Comparison of ENCODE assay signal across 8 cellular contexts in the genomic region with DNA sequence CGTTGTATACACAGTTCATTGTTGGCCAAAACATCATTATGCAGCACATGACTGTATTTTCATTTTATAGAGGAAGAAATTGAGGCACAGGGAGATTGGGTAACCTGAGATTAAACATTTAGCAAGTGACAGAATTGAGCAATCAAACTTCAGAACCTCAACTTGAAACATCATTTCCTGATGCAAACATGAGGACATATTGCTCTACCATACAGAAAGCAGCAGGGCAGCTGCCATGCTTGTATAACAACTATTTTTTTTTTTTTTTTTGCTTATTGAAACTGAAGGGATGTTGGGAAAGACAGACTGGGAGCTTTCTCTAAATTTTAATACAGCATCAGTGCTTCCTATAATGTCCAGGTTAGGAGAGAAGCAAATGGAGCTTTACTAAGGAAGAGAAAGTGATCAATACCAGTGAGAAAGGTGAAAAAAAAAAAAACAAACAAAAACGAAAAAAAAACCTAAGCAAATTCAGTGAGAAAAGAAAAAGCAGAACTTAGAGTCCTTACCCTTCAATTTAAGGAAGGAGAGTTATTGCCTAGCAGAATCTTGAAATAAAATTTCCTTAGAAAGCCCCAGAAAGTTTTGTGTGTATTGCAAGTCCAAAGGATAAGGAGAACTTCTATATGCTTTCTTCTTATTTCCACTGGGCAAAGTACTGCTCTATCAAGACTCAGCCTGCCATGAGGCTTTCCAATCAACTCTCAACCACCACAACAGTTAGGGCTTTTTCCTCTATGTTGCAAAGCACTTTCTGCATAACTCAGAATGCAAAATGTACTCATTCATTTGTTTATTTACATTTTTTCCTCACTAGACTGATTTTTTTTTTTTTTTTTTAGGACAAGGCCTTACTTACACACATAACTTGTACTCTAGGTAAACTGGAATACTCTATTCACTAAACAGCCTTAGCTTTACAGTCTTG. TPM values are rescaled to one million over a fixed set of nuclear protein-coding genes. Genes with fewer than 3 reads are reported as not detected.
DNase-seq lines count a peak whose midpoint lies in the region; ATAC-seq and TF ChIP-seq lines count a peak whose summit lies in the region.

No MANE protein-coding gene starts in this region.

- no peak overlapping the region for H3K9ac ChIP-seq in liver (ENCODE audit: low read depth in 1 of 2, low read length in 2 of 2)

- TF ChIP-seq RAD21 in liver (IDR thresholded peaks at IDR 0.05): no peak

- no peak overlapping the region for H3K4me3 ChIP-seq in liver (ENCODE audit: low read depth in 1 of 3, low read length in 3 of 3)

- H3K4me1 ChIP-seq in liver (ENCODE audit: control insufficient read depth in 4 of 4, insufficient read depth in 4 of 4, low read length in 3 of 4): peaks cover 0 to 3% (median 0%) of the 10 kb centered on the region in 4 donors

- peaks cover 89% of the 10 kb centered on the region for H3K36me3 Mint-ChIP-seq in CD4-positive, alpha-beta T cell (ENCODE audit: low read depth)

- H3K4me3 Mint-ChIP-seq in CD4-positive, alpha-beta T cell: peak overlapping the region; percentile 43

- POLR2A ChIA-PET in CD4-positive, alpha-beta T cell (lab: Charles Lee): interaction anchor here (0.8 to 3.8 kb wide), 12 partner anchors 9 to 141 kb away, joined by 3 to 21 read pairs (median 6); a partner anchor contains a TSS

- no peak overlapping the region for H3K27ac ChIP-seq in CD4-positive, alpha-beta T cell (ENCODE audit: low read depth, low read length)
- no peak overlapping the region for H3K27ac ChIP-seq in liver (ENCODE audit: low read depth in 1 of 2, low read length in 2 of 2)

- H3K36me3 ChIP-seq in liver (ENCODE audit: control insufficient read depth in 4 of 4, insufficient read depth in 3 of 4, low read depth in 1 of 4, low read length in 3 of 4): peaks cover 0 to 2% (median 0%) of the 10 kb centered on the region in 4 donors

- H3K9me3 Mint-ChIP-seq in CD4-positive, alpha-beta T cell: peaks cover 18% of the 10 kb centered on the region

- WGBS in liver: 54% methylated on average over 2 of the region's 2 CpGs

- peaks cover 72% of the 10 kb centered on the region for H3K4me1 Mint-ChIP-seq in CD4-positive, alpha-beta T cell (ENCODE audit: low read depth)

- peak; percentile 13 for ATAC-seq in CD4-positive, alpha-beta T cell (ENCODE audit: poor library complexity)
- peak; percentile 44 for ATAC-seq in GM19324 (IDR thresholded peaks at IDR 0.05; ENCODE audit: low FRiP score, unreplicated experiment)
- no peak for ATAC-seq in GM19023 (IDR thresholded peaks at IDR 0.05; ENCODE audit: unreplicated experiment)

- CTCF ChIA-PET in CD4-positive, alpha-beta T cell (lab: Charles Lee): interaction anchor here (0.9 kb wide), 1 partner anchor 37 kb away, joined by 3 read pairs; no protein-coding TSS in a partner anchor

- H3K27me3 Mint-ChIP-seq in CD4-positive, alpha-beta T cell: no peaks in the 10 kb centered on the region

- H3K9me3 ChIP-seq in CD4-positive, alpha-beta T cell (ENCODE audit: control insufficient read depth, low read length): peaks cover 15% of the 10 kb centered on the region
- H3K9me3 ChIP-seq in liver (ENCODE audit: control insufficient read depth in 4 of 4, low read length in 3 of 4): peaks cover 0 to 9% (median 4%) of the 10 kb centered on the region in 4 donors

- no peaks in the 10 kb centered on the region for H3K27me3 ChIP-seq in CD4-positive, alpha-beta T cell (ENCODE audit: control insufficient read depth, insufficient read depth, low read length)
- no peaks in the 10 kb centered on the region for H3K27me3 ChIP-seq in liver (ENCODE audit: control insufficient read depth in 4 of 4, insufficient read depth in 4 of 4, low read length in 3 of 4)

- DNase-seq in CD4-positive, alpha-beta T cell: no peak
- DNase-seq in SKM-1 (lab: John Stamatoyannopoulos, UW; ENCODE audit: unreplicated experiment) (peak; percentile 60), hypothalamus (lab: John Stamatoyannopoulos, UW) (no peak), medulla oblongata (ENCODE audit: extremely low spot score) (no peak), D341Med (ENCODE audit: low spot score) (no peak)

- H3K27ac Mint-ChIP-seq in CD4-positive, alpha-beta T cell: peak overlapping the region; percentile 76

- intact Hi-C loops in CD4-positive, alpha-beta T cell (cut with DNase I, micrococcal nuclease): loop anchor here in 1 of 2 experiments (2.0 kb wide), 1 partner anchor 17 kb away; no protein-coding TSS in a partner anchor

- no peak for TF ChIP-seq CTCF in CD4-positive, alpha-beta T cell (IDR thresholded peaks at IDR 0.05)
- no peak for TF ChIP-seq CTCF in liver (IDR thresholded peaks at IDR 0.05; ENCODE audit: low read depth, low read length, missing input control)

TF ChIP-seq in liver, 16 proteins besides CTCF, POLR2A, EP300 and RAD21:
- TF ChIP-seq JUND (IDR thresholded peaks at IDR 0.05) (no peak), YY1 (IDR thresholded peaks at IDR 0.05) (peak; percentile 21), RXRA (IDR thresholded peaks at IDR 0.05) (no peak), FOXA2 (IDR thresholded peaks at IDR 0.05) (no peak)
- TF ChIP-seq, protein P1, sequence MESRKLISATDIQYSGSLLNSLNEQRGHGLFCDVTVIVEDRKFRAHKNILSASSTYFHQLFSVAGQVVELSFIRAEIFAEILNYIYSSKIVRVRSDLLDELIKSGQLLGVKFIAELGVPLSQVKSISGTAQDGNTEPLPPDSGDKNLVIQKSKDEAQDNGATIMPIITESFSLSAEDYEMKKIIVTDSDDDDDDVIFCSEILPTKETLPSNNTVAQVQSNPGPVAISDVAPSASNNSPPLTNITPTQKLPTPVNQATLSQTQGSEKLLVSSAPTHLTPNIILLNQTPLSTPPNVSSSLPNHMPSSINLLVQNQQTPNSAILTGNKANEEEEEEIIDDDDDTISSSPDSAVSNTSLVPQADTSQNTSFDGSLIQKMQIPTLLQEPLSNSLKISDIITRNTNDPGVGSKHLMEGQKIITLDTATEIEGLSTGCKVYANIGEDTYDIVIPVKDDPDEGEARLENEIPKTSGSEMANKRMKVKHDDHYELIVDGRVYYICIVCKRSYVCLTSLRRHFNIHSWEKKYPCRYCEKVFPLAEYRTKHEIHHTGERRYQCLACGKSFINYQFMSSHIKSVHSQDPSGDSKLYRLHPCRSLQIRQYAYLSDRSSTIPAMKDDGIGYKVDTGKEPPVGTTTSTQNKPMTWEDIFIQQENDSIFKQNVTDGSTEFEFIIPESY (IDR thresholded peaks at IDR 0.05): no peak

RNA-seq across cellular contexts. Expression of a gene that starts 21.6 kb away (rescaled TPM):
- total RNA-seq in CD4-positive, alpha-beta T cell: 1,000 to 10,000 TPM; 1,698 to 1,774 TPM
- 10 to 100 TPM; 16.4 to 41.4 TPM for total RNA-seq in liver
- polyA plus RNA-seq in liver: 100 to 1,000 TPM in 1 of 2 donors, 10 to 100 TPM in 1; 13.7 to 107 TPM

Comparison
In these comparisons a context has a peak if more than half of its experiments do, and no peak if none do; other contexts are left out.
1. RNA of a gene that starts 21.6 kb away (total RNA-seq): 1,698 to 1,774 TPM in CD4-positive, alpha-beta T cell; 16.4 to 41.4 TPM in liver; every median in the first group is over 10 times any median in the second.